31 cellular contexts compared by ENCODE assay signal in genomic region chr22:37204045-37204655, GRCh38. TPM values are rescaled to one million over a fixed set of nuclear protein-coding genes. Genes with fewer than 3 reads are reported as not detected.
DNase-seq lines count a peak whose midpoint lies in the region; ATAC-seq and TF ChIP-seq lines count a peak whose summit lies in the region.
"Had no signal": no experiment of that assay in that cellular context is flagged by ENCODE, and none has a peak within 500 bp of the region (broad histone marks: within the 10 kb centered on the region; RNA-seq: fewer than 3 reads in every experiment).

No MANE protein-coding gene starts in this region.

- CTCF ChIA-PET in activated naive CD4-positive, alpha-beta T cell treated with anti-CD3 and anti-CD28 coated beads, Interleukin-2, amount 10 ng/mL, durations not matched to agents 7 days and 5 days (lab: Charles Lee): no interaction called here

- peak; percentile 14 for DNase-seq in activated naive CD4-positive, alpha-beta T cell treated with anti-CD3 and anti-CD28 coated beads, Interleukin-2, amount 10 ng/mL, durations not matched to agents 7 days and 5 days
- DNase-seq in activated naive CD4-positive, alpha-beta T cell treated with Interleukin-2 at 50 U/mL for 16 hours: no peak
- peak; percentile 1 for DNase-seq in activated naive CD4-positive, alpha-beta T cell treated with anti-CD3 and anti-CD28 coated beads, Interleukin-2, amount 50 U/mL, for 16 hours
- DNase-seq in mesenteric fat pad (ENCODE audit: low spot score): peak; percentile 37
- DNase-seq in suprapubic skin (ENCODE audit: low spot score in 2 of 2): peak; percentile 41 to 77
- DNase-seq in stimulated activated naive CD8-positive, alpha-beta T cell treated with anti-CD3 and anti-CD28 coated beads, Interleukin-15, amount 100 ng/mL, for 72 hours: no peak
- DNase-seq: activated CD4-positive, CD25-positive, alpha-beta regulatory T cell; brain microvascular endothelial cell; C1 segment of cervical spinal cord; Calu3; DND-41; hypothalamus; immature natural killer cell; NCI-H1436 treated with DMSO at 0.1 percent for 48 hours; NCI-H2107; NCI-H82; occipital lobe; retina; stimulated activated CD4-positive, alpha-beta T cell treated with anti-CD3 and anti-CD28 coated beads, Interleukin-2, amount 100 ng/mL, for 24 hours; T-cell had no signal

- ATAC-seq in stimulated activated naive CD8-positive, alpha-beta T cell treated with anti-CD3 and anti-CD28 coated beads, Interleukin-15, amount 100 ng/mL, for 72 hours: no peak
- ATAC-seq in GM19452 (IDR thresholded peaks at IDR 0.05; ENCODE audit: unreplicated experiment): no peak
- no peak for ATAC-seq in HG03521 (IDR thresholded peaks at IDR 0.05; ENCODE audit: unreplicated experiment)
- ATAC-seq: gastroesophageal sphincter, T-cell had no signal

- peaks cover 6% of the 10 kb centered on the region for H3K4me1 ChIP-seq in suprapubic skin

- WGBS in suprapubic skin: 89% methylated on average over 2 of the region's 5 CpGs

- H3K27ac ChIP-seq in suprapubic skin: no peak overlapping the region
- H3K27ac ChIP-seq: brain microvascular endothelial cell, gastroesophageal sphincter, HL-60, SJSA1 had no signal

- no peak for TF ChIP-seq EP300 in suprapubic skin (IDR thresholded peaks at IDR 0.05)

- H3K4me3 ChIP-seq in suprapubic skin: no peak overlapping the region
- H3K4me3 ChIP-seq: gastroesophageal sphincter, SJSA1, smooth muscle cell had no signal

- no peak overlapping the region for H3K4me3 Mint-ChIP-seq in activated naive CD4-positive, alpha-beta T cell treated with anti-CD3 and anti-CD28 coated beads, Interleukin-2, amount 10 ng/mL, durations not matched to agents 7 days and 5 days
- no peak overlapping the region for H3K4me3 Mint-ChIP-seq in stimulated activated naive CD8-positive, alpha-beta T cell treated with anti-CD3 and anti-CD28 coated beads, Interleukin-15, amount 100 ng/mL, for 72 hours
- H3K4me3 Mint-ChIP-seq: activated T-helper 1 cell treated with anti-CD3 and anti-CD28 coated beads, Interleukin-12 subunit alpha, Interleukin-12 subunit beta, Interleukin-2, Interleukin-4 antibody, amounts not matched to agents 30 ng/mL and 10 ng/mL and 1 ng/mL, durations not matched to agents 14 hours and 24 hours and 36 hours; immature natural killer cell; memory B cell; T-cell had no signal

- H3K27me3 Mint-ChIP-seq in activated naive CD4-positive, alpha-beta T cell treated with anti-CD3 and anti-CD28 coated beads, Interleukin-2, amount 10 ng/mL, durations not matched to agents 7 days and 5 days: no peaks in the 10 kb centered on the region
- H3K27me3 Mint-ChIP-seq in stimulated activated naive CD8-positive, alpha-beta T cell treated with anti-CD3 and anti-CD28 coated beads, Interleukin-15, amount 100 ng/mL, for 72 hours: no peaks in the 10 kb centered on the region
- H3K27me3 Mint-ChIP-seq: memory B cell, T-cell had no signal

- H3K9me3 ChIP-seq in suprapubic skin: no peaks in the 10 kb centered on the region
- H3K9me3 ChIP-seq: gastroesophageal sphincter, SJSA1 had no signal

- no peaks in the 10 kb centered on the region for H3K27me3 ChIP-seq in suprapubic skin
- H3K27me3 ChIP-seq: brain microvascular endothelial cell, gastroesophageal sphincter, SJSA1 had no signal

- no peaks in the 10 kb centered on the region for H3K36me3 ChIP-seq in suprapubic skin
- H3K36me3 ChIP-seq: brain microvascular endothelial cell, gastroesophageal sphincter, SJSA1 had no signal

- peaks cover 36% of the 10 kb centered on the region for H3K4me1 Mint-ChIP-seq in activated naive CD4-positive, alpha-beta T cell treated with anti-CD3 and anti-CD28 coated beads, Interleukin-2, amount 10 ng/mL, durations not matched to agents 7 days and 5 days
- H3K4me1 Mint-ChIP-seq in stimulated activated naive CD8-positive, alpha-beta T cell treated with anti-CD3 and anti-CD28 coated beads, Interleukin-15, amount 100 ng/mL, for 72 hours: peaks cover 95% of the 10 kb centered on the region

- H3K9me3 Mint-ChIP-seq in activated naive CD4-positive, alpha-beta T cell treated with anti-CD3 and anti-CD28 coated beads, Interleukin-2, amount 10 ng/mL, durations not matched to agents 7 days and 5 days: no peaks in the 10 kb centered on the region
- no peaks in the 10 kb centered on the region for H3K9me3 Mint-ChIP-seq in stimulated activated naive CD8-positive, alpha-beta T cell treated with anti-CD3 and anti-CD28 coated beads, Interleukin-15, amount 100 ng/mL, for 72 hours
- H3K9me3 Mint-ChIP-seq: activated T-helper 1 cell treated with anti-CD3 and anti-CD28 coated beads, Interleukin-12 subunit alpha, Interleukin-12 subunit beta, Interleukin-2, Interleukin-4 antibody, amounts not matched to agents 30 ng/mL and 10 ng/mL and 1 ng/mL, durations not matched to agents 14 hours and 24 hours and 36 hours; immature natural killer cell; memory B cell; T-cell had no signal

- TF ChIP-seq CTCF in suprapubic skin (IDR thresholded peaks at IDR 0.05): no peak

- H3K36me3 Mint-ChIP-seq in activated naive CD4-positive, alpha-beta T cell treated with anti-CD3 and anti-CD28 coated beads, Interleukin-2, amount 10 ng/mL, durations not matched to agents 7 days and 5 days: no peaks in the 10 kb centered on the region
- H3K36me3 Mint-ChIP-seq: immature natural killer cell, memory B cell, T-cell had no signal

- H3K27ac Mint-ChIP-seq in activated naive CD4-positive, alpha-beta T cell treated with anti-CD3 and anti-CD28 coated beads, Interleukin-2, amount 10 ng/mL, durations not matched to agents 7 days and 5 days: peak overlapping the region; percentile 42
- H3K27ac Mint-ChIP-seq in stimulated activated naive CD8-positive, alpha-beta T cell treated with anti-CD3 and anti-CD28 coated beads, Interleukin-15, amount 100 ng/mL, for 72 hours: no peak overlapping the region
- H3K27ac Mint-ChIP-seq: activated T-helper 1 cell treated with anti-CD3 and anti-CD28 coated beads, Interleukin-12 subunit alpha, Interleukin-12 subunit beta, Interleukin-2, Interleukin-4 antibody, amounts not matched to agents 30 ng/mL and 10 ng/mL and 1 ng/mL, durations not matched to agents 14 hours and 24 hours and 36 hours had no signal

- no peak for TF ChIP-seq POLR2A in suprapubic skin (IDR thresholded peaks at IDR 0.05)

RNA-seq across cellular contexts. Expression of gene SSTR3, which starts 8.1 kb away (rescaled TPM):
- total RNA-seq in mesenteric fat pad (not detected), suprapubic skin (not detected)
- total RNA-seq: Calu3, endothelial cell of umbilical vein, fibroblast of lung, gastroesophageal sphincter, occipital lobe, SJSA1, smooth muscle cell, urinary bladder had no signal

RNA-seq across cellular contexts. Expression of gene C1QTNF6, which starts 16.1 kb away (rescaled TPM):
- total RNA-seq in mesenteric fat pad: 1.3 TPM
- 1 to 10 TPM; 1.2 to 8.4 (median 2.7) TPM for total RNA-seq in suprapubic skin

RNA-seq across cellular contexts. Expression of gene RAC2, which starts 39.9 kb away (rescaled TPM):
- total RNA-seq in mesenteric fat pad (26.1 TPM), suprapubic skin (1 to 10 TPM; 1.9 to 3.9 (median 3.0) TPM)
- total RNA-seq: occipital lobe had no signal

RNA-seq across cellular contexts. Expression of gene IL2RB, which starts 54.4 kb away (rescaled TPM):
- total RNA-seq in mesenteric fat pad (1.7 TPM), suprapubic skin (10 to 100 TPM in 3 of 4 donors, 1 to 10 TPM in 1; 8.9 to 29.7 (median 12.4) TPM)
- total RNA-seq: Calu3, endothelial cell of umbilical vein, fibroblast of lung, occipital lobe, SJSA1 had no signal

Comparison
In these comparisons a context has a peak if more than half of its experiments do, and no peak if none do; other contexts are left out.
1. DNase-seq: peak in activated naive CD4-positive, alpha-beta T cell treated with anti-CD3 and anti-CD28 coated beads, Interleukin-2, amount 10 ng/mL, durations not matched to agents 7 days and 5 days (single experiment), activated naive CD4-positive, alpha-beta T cell treated with anti-CD3 and anti-CD28 coated beads, Interleukin-2, amount 50 U/mL, for 16 hours (single experiment), mesenteric fat pad (single experiment) and suprapubic skin (2 of 2); none in activated naive CD4-positive, alpha-beta T cell treated with Interleukin-2 at 50 U/mL for 16 hours (single experiment) and stimulated activated naive CD8-positive, alpha-beta T cell treated with anti-CD3 and anti-CD28 coated beads, Interleukin-15, amount 100 ng/mL, for 72 hours (0 of 2).